16 cellular contexts compared by ENCODE assay signal in genomic region chr5:93681432-93681831, GRCh38. TPM values are rescaled to one million over a fixed set of nuclear protein-coding genes. Genes with fewer than 3 reads are reported as not detected.
DNase-seq lines count a peak whose midpoint lies in the region; ATAC-seq, FAIRE-seq and TF ChIP-seq lines count a peak whose summit lies in the region.
"Had no signal": no experiment of that assay in that cellular context is flagged by ENCODE, and none has a peak within 500 bp of the region (broad histone marks: within the 10 kb centered on the region; RNA-seq: fewer than 3 reads in every experiment).

No MANE protein-coding gene starts in this region.

- H2BK15ac ChIP-seq in mesendoderm (replicated peaks; ENCODE audit: low read depth), result no peak overlapping the region

- no peaks in the 10 kb centered on the region for H3K36me3 ChIP-seq in BE2C
- no peaks in the 10 kb centered on the region for H3K36me3 ChIP-seq in astrocyte (ENCODE audit: insufficient read depth, low read length)
- H3K36me3 ChIP-seq in mesendoderm (ENCODE audit: control insufficient read depth, insufficient read depth, low read length), result no peaks in the 10 kb centered on the region
- H3K36me3 ChIP-seq in H7 (replicated peaks; ENCODE audit: control insufficient read depth, insufficient read depth, low read length), result no peaks in the 10 kb centered on the region

- H3K27me3 ChIP-seq in BE2C (no peaks in the 10 kb centered on the region), astrocyte (ENCODE audit: insufficient read depth, low read length) (no peaks in the 10 kb centered on the region), mesendoderm (ENCODE audit: insufficient read depth, low read length, poor library complexity) (no peaks in the 10 kb centered on the region), H7 (ENCODE audit: control insufficient read depth, insufficient read depth, low read length) (no peaks in the 10 kb centered on the region)

- H3K79me2 ChIP-seq in astrocyte (ENCODE audit: insufficient read depth, low read length) (no peaks in the 10 kb centered on the region), mesendoderm (ENCODE audit: control insufficient read depth, insufficient read depth, low read length) (no peaks in the 10 kb centered on the region)

- H2BK120ac ChIP-seq in mesendoderm (ENCODE audit: low read depth, low read length), result no peak overlapping the region

- H3K79me1 ChIP-seq in mesendoderm (ENCODE audit: low read length), result no peaks in the 10 kb centered on the region

- H3K4me3 ChIP-seq in BE2C (ENCODE audit: low read depth, low read length), result no peak overlapping the region
- no peak overlapping the region for H3K4me3 ChIP-seq in HFF-Myc (replicated peaks; ENCODE audit: low read depth, low read length)
- H3K4me3 ChIP-seq in astrocyte (ENCODE audit: insufficient read depth, low read depth, low read length), result no peak overlapping the region
- no peak overlapping the region for H3K4me3 ChIP-seq in mesendoderm (ENCODE audit: low read length)
- H3K4me3 ChIP-seq in H7 (ENCODE audit: insufficient read depth, low read depth, low read length), result no peak overlapping the region

- ATAC-seq in HG03457 (IDR thresholded peaks at IDR 0.05; ENCODE audit: unreplicated experiment), result no peak

- H2AFZ ChIP-seq in astrocyte (ENCODE audit: low read depth, low read length), result no peak overlapping the region

- H3K27ac ChIP-seq in astrocyte (ENCODE audit: low read depth, low read length) (no peak overlapping the region), mesendoderm (ENCODE audit: low read depth, low read length) (no peak overlapping the region)

- no CpG with 5 or more reads among the region's 3 CpGs for WGBS in mesendoderm (ENCODE audit: extremely low coverage, insufficient coverage, low lambda C conversion rate)

- no peak overlapping the region for H3K56ac ChIP-seq in mesendoderm (ENCODE audit: low read length)

- no peak overlapping the region for H3K18ac ChIP-seq in mesendoderm (ENCODE audit: low read length)

- no peaks in the 10 kb centered on the region for H4K20me1 ChIP-seq in astrocyte (ENCODE audit: insufficient read depth, low read length)

- no peak overlapping the region for H3K4ac ChIP-seq in mesendoderm (ENCODE audit: low read depth, low read length)

- peaks cover 3% of the 10 kb centered on the region for H3K9me3 Mint-ChIP-seq in astrocyte (ENCODE audit: unreplicated experiment)

- no peak for FAIRE-seq in astrocyte (lab: Jason Lieb, UNC)

- H3K9me3 ChIP-seq in BE2C (peaks cover 2% of the 10 kb centered on the region; the same call in 1 of the 2 replicates), astrocyte (ENCODE audit: insufficient read depth, low read depth, low read length) (no peaks in the 10 kb centered on the region)

- TF ChIP-seq CTCF in BE2C (IDR thresholded peaks at IDR 0.05; ENCODE audit: low read depth, low read length), result peak; percentile 42
- peak; percentile 29 for TF ChIP-seq CTCF in HFF-Myc (IDR thresholded peaks at IDR 0.05; ENCODE audit: low read depth, low read length, missing control alignments)
- peak; percentile 27 for TF ChIP-seq CTCF in astrocyte (IDR thresholded peaks at IDR 0.05; ENCODE audit: insufficient read depth, low read depth, low read length)

- no peak overlapping the region for H3K4me2 ChIP-seq in astrocyte (ENCODE audit: low read length)
- no peak overlapping the region for H3K4me2 ChIP-seq in mesendoderm (ENCODE audit: low read length)

- H3K9ac ChIP-seq in astrocyte (ENCODE audit: low read length) (no peak overlapping the region), mesendoderm (ENCODE audit: low read length) (no peak overlapping the region)

- no peak overlapping the region for H2BK5ac ChIP-seq in mesendoderm (ENCODE audit: low read length)

- H4K5ac ChIP-seq in mesendoderm (ENCODE audit: low read length), result no peak overlapping the region

- no peak overlapping the region for H2AK5ac ChIP-seq in mesendoderm (ENCODE audit: low read length)

- no peaks in the 10 kb centered on the region for H3K27me3 Mint-ChIP-seq in astrocyte (ENCODE audit: low read depth, unreplicated experiment)

- H3K4me1 ChIP-seq in BE2C (no peaks in the 10 kb centered on the region), astrocyte (ENCODE audit: insufficient read depth, low read length) (peaks cover 14% of the 10 kb centered on the region), mesendoderm (ENCODE audit: control insufficient read depth, low read depth, low read length) (peaks cover 4% of the 10 kb centered on the region)

- no peaks in the 10 kb centered on the region for H3K36me3 Mint-ChIP-seq in astrocyte (ENCODE audit: low read depth, unreplicated experiment)

- H3K4me1 Mint-ChIP-seq in astrocyte (ENCODE audit: low read depth, unreplicated experiment), result peaks cover 21% of the 10 kb centered on the region

- H3K23ac ChIP-seq in mesendoderm (ENCODE audit: low read length), result no peak overlapping the region

- H3K27ac Mint-ChIP-seq in astrocyte (ENCODE audit: unreplicated experiment), result no peak overlapping the region

- H3K4me3 Mint-ChIP-seq in astrocyte (ENCODE audit: unreplicated experiment), result no peak overlapping the region
- H3K4me3 Mint-ChIP-seq: immature natural killer cell had no signal

- DNase-seq in BE2C (no peak), HFF-Myc (ENCODE audit: extremely low read depth, low read depth) (no peak), astrocyte (ENCODE audit: low read depth) (no peak), mesendoderm (peak; percentile 17), H7 (no peak), NCI-H82 treated with DMSO at 0.1 percent for 48 hours (lab: John Stamatoyannopoulos, UW; ENCODE audit: unreplicated experiment) (no peak), Ammon's horn (ENCODE audit: low spot score) (no peak)
- DNase-seq: activated naive CD4-positive, alpha-beta T cell treated with anti-CD3 and anti-CD28 coated beads, Interleukin-2, amount 50 U/mL, for 16 hours; C1 segment of cervical spinal cord; cortex of kidney; immature natural killer cell; NCI-H1417; NCI-H446 treated with DMSO at 0.1 percent for 48 hours; retina; stimulated activated naive CD4-positive, alpha-beta T cell treated with Interleukin-2 at 50 U/mL for 16 hours had no signal

- H4K8ac ChIP-seq in mesendoderm (ENCODE audit: low read depth, low read length), result no peak overlapping the region

RNA-seq across cellular contexts. Expression of gene POU5F2, which starts 60.0 kb away (rescaled TPM):
- polyA plus RNA-seq in BE2C (2012; ENCODE audit: insufficient read depth, insufficient read length, low read depth), result not detected
- total RNA-seq in astrocyte, result 0.43 and 0.54 TPM in 2 replicates
- under 0.01 TPM for polyA plus RNA-seq in mesendoderm (2013, experiment 1 of 2)
- polyA plus RNA-seq in mesendoderm (2013, experiment 2 of 2), result under 0.01 TPM
- 0.03 and 0.22 TPM in 2 replicates for total RNA-seq in H7 (2014; rRNA removed; shearing (Covaris generic))
